16 cellular contexts compared by ENCODE assay signal in genomic region chr2:160111951-160112798, GRCh38. TPM values are rescaled to one million over a fixed set of nuclear protein-coding genes. Genes with fewer than 3 reads are reported as not detected.
A peak's percentile ranks its signal among the peaks of the same experiment; 100 is the strongest.
DNase-seq lines count a peak whose midpoint lies in the region; ATAC-seq and TF ChIP-seq lines count a peak whose summit lies in the region.
"Had no signal": no experiment of that assay in that cellular context is flagged by ENCODE, and none has a peak within 500 bp of the region (broad histone marks: within the 10 kb centered on the region; RNA-seq: fewer than 3 reads in every experiment).

No MANE protein-coding gene starts in this region.

- no peak overlapping the region for H3K4me3 ChIP-seq in aorta (ENCODE audit: low read length in 2 of 2)
- H3K4me3 ChIP-seq: left lung had no signal

- H3K27me3 ChIP-seq in aorta (ENCODE audit: control insufficient read depth in 1 of 2, insufficient read depth in 2 of 2, low read length in 1 of 2), result no peaks in the 10 kb centered on the region
- H3K27me3 ChIP-seq: left lung, neutrophil had no signal

- H3K4me3 Mint-ChIP-seq in type B pancreatic cell, result no peak overlapping the region
- H3K4me3 Mint-ChIP-seq: H9 had no signal

- intact Hi-C loops in aorta (cut with DNase I), result loop anchor here (2.0 kb wide), 2 partner anchors 881 to 883 kb away; no protein-coding TSS in a partner anchor

- TF ChIP-seq CTCF in GM13977 (IDR thresholded peaks at IDR 0.05; ENCODE audit: extremely low read depth, insufficient read depth, missing control alignments) (no peak), type B pancreatic cell (conservative IDR thresholded peaks at IDR 0.05) (no peak)

- H3K36me3 Mint-ChIP-seq in type B pancreatic cell, result no peaks in the 10 kb centered on the region

- no peak overlapping the region for H3K27ac ChIP-seq in aorta (ENCODE audit: low read depth in 1 of 2, low read length in 2 of 2)
- H3K27ac ChIP-seq: left lung, neutrophil had no signal

- 87 to 89% methylated on average over 8 of the region's 8 CpGs for WGBS in aorta, 2 donors

- no peaks in the 10 kb centered on the region for H3K27me3 Mint-ChIP-seq in type B pancreatic cell

- in situ Hi-C loops in GM13977 (cut with MboI; ENCODE audit: low pct_unique_long_range_greater_than_20kb, low sequenced_read_pairs, unreplicated experiment) (no loop called here), KBM-7 (cut with MboI; ENCODE audit: low pct_unique_long_range_greater_than_20kb, low sequenced_read_pairs) (no loop called here)

- H3K9me3 ChIP-seq in aorta (ENCODE audit: control insufficient read depth, low read length), result no peaks in the 10 kb centered on the region
- H3K9me3 ChIP-seq: left lung, neutrophil had no signal

- peak; percentile 40 for DNase-seq in GM13977 (ENCODE audit: low spot score)
- no peak for DNase-seq in NCI-H82 (lab: John Stamatoyannopoulos, UW)
- no peak for DNase-seq in KBM-7
- DNase-seq in type B pancreatic cell (ENCODE audit: extremely low spot score, unreplicated experiment), result no peak
- DNase-seq in aorta, result no peak
- DNase-seq: activated CD8-positive, alpha-beta memory T cell treated with anti-CD3 and anti-CD28 coated beads, Interleukin-2, amount 50 U/mL, for 48 hours; effector CD8-positive, alpha-beta T cell; EL; glutamatergic neuron; H9; left lung; NCI-H2171 had no signal

- H3K36me3 ChIP-seq in aorta (ENCODE audit: control insufficient read depth in 1 of 2, insufficient read depth in 2 of 2, low read length in 1 of 2), result no peaks in the 10 kb centered on the region
- H3K36me3 ChIP-seq: left lung, neutrophil had no signal

- no peaks in the 10 kb centered on the region for H3K9me3 Mint-ChIP-seq in type B pancreatic cell

- ATAC-seq in GM19455 (IDR thresholded peaks at IDR 0.05; ENCODE audit: unreplicated experiment) (peak; percentile 67), HG02840 (IDR thresholded peaks at IDR 0.05; ENCODE audit: low FRiP score, unreplicated experiment) (peak; percentile 66), HG03457 (IDR thresholded peaks at IDR 0.05; ENCODE audit: unreplicated experiment) (peak; percentile 72), aorta (ENCODE audit: low FRiP score) (no peak)
- ATAC-seq: left lung had no signal

- no peaks in the 10 kb centered on the region for H3K4me1 ChIP-seq in aorta (ENCODE audit: control insufficient read depth in 1 of 2, insufficient read depth in 2 of 2, low read length in 2 of 2)
- H3K4me1 ChIP-seq: left lung had no signal

- H3K4me1 Mint-ChIP-seq in type B pancreatic cell (ENCODE audit: unreplicated experiment), result no peaks in the 10 kb centered on the region

- no peak overlapping the region for H3K27ac Mint-ChIP-seq in type B pancreatic cell
- H3K27ac Mint-ChIP-seq: H9 had no signal

RNA-seq across cellular contexts. Expression of gene PLA2R1, which starts 49.8 kb away (rescaled TPM):
- total RNA-seq in type B pancreatic cell (ENCODE audit: low replicate concordance) (3.0 and 3.6 TPM in 2 replicates), aorta (10 to 100 TPM; 28.8 to 34.9 TPM)
- 10 to 100 TPM in 1 of 2 donors, 1 to 10 TPM in 1; 7.9 to 31.3 TPM for polyA plus RNA-seq in aorta
